19 cellular contexts compared by ENCODE assay signal in the genomic region with DNA sequence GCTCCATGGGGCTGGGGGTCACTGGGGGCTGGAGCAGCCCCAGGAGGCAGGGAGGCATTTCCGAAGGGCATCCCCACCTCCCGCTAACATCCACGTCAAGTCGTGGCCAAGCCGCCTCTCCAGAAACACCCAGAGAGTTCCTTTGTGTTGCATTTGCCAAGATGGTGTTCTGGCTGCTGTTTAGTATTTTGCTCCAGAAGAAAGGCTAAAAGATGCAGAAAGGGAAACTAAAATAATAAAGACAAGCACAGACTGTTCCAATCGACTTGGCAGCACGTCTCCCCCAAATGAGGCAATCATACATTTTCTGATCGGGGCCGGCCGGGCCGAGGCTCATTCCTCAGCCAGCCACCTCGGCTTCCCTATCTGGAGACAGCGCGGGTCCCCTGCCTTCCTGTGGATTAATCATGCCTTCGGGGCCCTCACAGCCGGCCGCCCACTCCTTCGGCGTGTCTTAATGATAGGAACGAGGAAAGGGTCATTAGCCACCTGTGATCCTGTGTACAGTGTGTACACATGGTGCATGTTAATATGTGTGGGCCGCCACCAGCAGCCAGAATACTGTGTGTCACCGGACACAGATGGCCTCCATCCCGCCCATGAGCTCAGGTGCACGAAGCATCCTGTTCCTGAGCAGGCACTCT.
A peak's percentile ranks its signal among the peaks of the same experiment; 100 is the strongest.
DNase-seq lines count a peak whose midpoint lies in the region; ATAC-seq and TF ChIP-seq lines count a peak whose summit lies in the region.
"Had no signal": no experiment of that assay in that cellular context is flagged by ENCODE, and none has a peak within 500 bp of the region (broad histone marks: within the 10 kb centered on the region; RNA-seq: fewer than 3 reads in every experiment).

No MANE protein-coding gene starts in this region.

- H3K4me2 ChIP-seq in osteoblast (ENCODE audit: insufficient read depth, low read length), result no peak overlapping the region

- peak overlapping the region; percentile 31 for H3K27ac Mint-ChIP-seq in glutamatergic neuron (ENCODE audit: unreplicated experiment)
- H3K27ac Mint-ChIP-seq: activated CD4-positive, alpha-beta memory T cell treated with anti-CD3 and anti-CD28 coated beads for 36 hours; stimulated activated naive CD8-positive, alpha-beta T cell treated with anti-CD3 and anti-CD28 coated beads, Interleukin-15, Interleukin-2, amounts not matched to agents 100 ng/mL and 50 ng/mL, for 24 hours had no signal

- H3K36me3 Mint-ChIP-seq in glutamatergic neuron (ENCODE audit: unreplicated experiment), result no peaks in the 10 kb centered on the region
- H3K36me3 Mint-ChIP-seq: activated CD4-positive, alpha-beta memory T cell treated with anti-CD3 and anti-CD28 coated beads for 36 hours had no signal

- no peaks in the 10 kb centered on the region for H3K36me3 ChIP-seq in osteoblast (ENCODE audit: insufficient read depth, low read length)
- no peaks in the 10 kb centered on the region for H3K36me3 ChIP-seq in aorta (ENCODE audit: control insufficient read depth in 1 of 2, insufficient read depth in 2 of 2, low read length in 1 of 2)
- H3K36me3 ChIP-seq: brain microvascular endothelial cell had no signal

- TF ChIP-seq CTCF in glutamatergic neuron (IDR thresholded peaks at IDR 0.05; ENCODE audit: partially characterized antibody, unreplicated experiment) (no peak), osteoblast (IDR thresholded peaks at IDR 0.05; ENCODE audit: extremely low read depth, low read depth, low read length) (no peak)

- WGBS in aorta, 2 donors, result 53 to 54% methylated on average over 24 of the region's 24 CpGs

- peak; percentile 81 for ATAC-seq in Right ventricle myocardium inferior
- ATAC-seq in aorta (ENCODE audit: low FRiP score), result peak; percentile 69
- no peak for ATAC-seq in HG02798 (IDR thresholded peaks at IDR 0.05; ENCODE audit: poor library complexity, unreplicated experiment)
- ATAC-seq: K562, left lobe of liver had no signal

- no peak overlapping the region for H3K4me3 ChIP-seq in osteoblast (ENCODE audit: insufficient read depth, low read length)
- no peak overlapping the region for H3K4me3 ChIP-seq in aorta (ENCODE audit: low read length in 2 of 2)
- H3K4me3 ChIP-seq: K562, skin epidermis had no signal

- intact Hi-C loops in Right ventricle myocardium inferior (cut with DNase I), result no loop called here
- intact Hi-C loops in cardiac septum (cut with DNase I), result loop anchor here (5.0 kb wide), 1 partner anchor 57 kb away; no protein-coding TSS in a partner anchor
- intact Hi-C loops in aorta (cut with DNase I), result no loop called here

- no peak overlapping the region for H2AFZ ChIP-seq in osteoblast (ENCODE audit: low read length)

- H3K4me1 Mint-ChIP-seq in glutamatergic neuron (ENCODE audit: low read depth, unreplicated experiment), result peaks cover 39% of the 10 kb centered on the region

- H3K4me1 ChIP-seq in osteoblast (ENCODE audit: insufficient read depth, low read length) (peaks cover 7% of the 10 kb centered on the region), aorta (ENCODE audit: control insufficient read depth in 1 of 2, insufficient read depth in 2 of 2, low read length in 2 of 2) (no peaks in the 10 kb centered on the region)

- H3K27ac ChIP-seq in osteoblast (ENCODE audit: low read depth, low read length) (no peak overlapping the region), aorta (ENCODE audit: low read depth in 1 of 2, low read length in 2 of 2) (peak overlapping the region in 1 of 2 donors; percentile 37)
- H3K27ac ChIP-seq: brain microvascular endothelial cell had no signal

- peaks cover 13% of the 10 kb centered on the region for H3K9me3 Mint-ChIP-seq in glutamatergic neuron (ENCODE audit: unreplicated experiment)
- H3K9me3 Mint-ChIP-seq: activated CD4-positive, alpha-beta memory T cell treated with anti-CD3 and anti-CD28 coated beads for 36 hours; stimulated activated naive CD8-positive, alpha-beta T cell treated with anti-CD3 and anti-CD28 coated beads, Interleukin-15, Interleukin-2, amounts not matched to agents 100 ng/mL and 50 ng/mL, for 24 hours had no signal

- no peaks in the 10 kb centered on the region for H3K27me3 ChIP-seq in osteoblast (ENCODE audit: insufficient read depth, low read length)
- no peaks in the 10 kb centered on the region for H3K27me3 ChIP-seq in aorta (ENCODE audit: control insufficient read depth in 1 of 2, insufficient read depth in 2 of 2, low read length in 1 of 2)
- H3K27me3 ChIP-seq: brain microvascular endothelial cell had no signal

- H3K27me3 Mint-ChIP-seq in glutamatergic neuron (ENCODE audit: unreplicated experiment), result peaks cover 12% of the 10 kb centered on the region
- H3K27me3 Mint-ChIP-seq: activated CD4-positive, alpha-beta memory T cell treated with anti-CD3 and anti-CD28 coated beads for 36 hours; stimulated activated naive CD8-positive, alpha-beta T cell treated with anti-CD3 and anti-CD28 coated beads, Interleukin-15, Interleukin-2, amounts not matched to agents 100 ng/mL and 50 ng/mL, for 24 hours had no signal

- H3K79me2 ChIP-seq in osteoblast (ENCODE audit: insufficient read depth, low read length), result no peaks in the 10 kb centered on the region

- DNase-seq in Right ventricle myocardium inferior (ENCODE audit: missing footprints) (peak; percentile 82), cardiac septum (ENCODE audit: low spot score) (no peak), glutamatergic neuron (peak; percentile 76), osteoblast (ENCODE audit: insufficient read length, low spot score, missing footprints) (peak; percentile 76), aorta (peak; percentile 61 to 83), NAMALWA (ENCODE audit: low spot score) (no peak), activated gamma-delta T cell treated with Interleukin-2 at 50 U/mL for 16 hours (no peak)
- DNase-seq: activated CD4-positive, alpha-beta memory T cell treated with anti-CD3 and anti-CD28 coated beads for 36 hours; activated gamma-delta T cell; brain microvascular endothelial cell; NCI-H1694 treated with DMSO at 0.1 percent for 48 hours; NK-92 treated with Interleukin-12 subunit alpha and Interleukin-12 subunit beta, amount 100 ng/mL, for 24 hours; SIG-M5; T1000 had no signal

- H3K9me3 ChIP-seq in osteoblast (ENCODE audit: low read depth, low read length) (no peaks in the 10 kb centered on the region), aorta (ENCODE audit: control insufficient read depth, low read length) (no peaks in the 10 kb centered on the region)

- H4K20me1 ChIP-seq in osteoblast (ENCODE audit: insufficient read depth, low read length), result no peaks in the 10 kb centered on the region

- H3K4me3 Mint-ChIP-seq in glutamatergic neuron (ENCODE audit: unreplicated experiment), result no peak overlapping the region
- H3K4me3 Mint-ChIP-seq: activated CD4-positive, alpha-beta memory T cell treated with anti-CD3 and anti-CD28 coated beads for 36 hours; stimulated activated naive CD8-positive, alpha-beta T cell treated with anti-CD3 and anti-CD28 coated beads, Interleukin-15, Interleukin-2, amounts not matched to agents 100 ng/mL and 50 ng/mL, for 24 hours had no signal

Comparison
In these comparisons a context has a peak if more than half of its experiments do, and no peak if none do; other contexts are left out.
1. DNase-seq: peak in Right ventricle myocardium inferior (single experiment), glutamatergic neuron (single experiment), osteoblast (single experiment) and aorta (2 of 2); none in cardiac septum (single experiment), NAMALWA (single experiment) and activated gamma-delta T cell treated with Interleukin-2 at 50 U/mL for 16 hours (single experiment).